Comparison of ENCODE assay signal across 1 cellular context in the genomic region with DNA sequence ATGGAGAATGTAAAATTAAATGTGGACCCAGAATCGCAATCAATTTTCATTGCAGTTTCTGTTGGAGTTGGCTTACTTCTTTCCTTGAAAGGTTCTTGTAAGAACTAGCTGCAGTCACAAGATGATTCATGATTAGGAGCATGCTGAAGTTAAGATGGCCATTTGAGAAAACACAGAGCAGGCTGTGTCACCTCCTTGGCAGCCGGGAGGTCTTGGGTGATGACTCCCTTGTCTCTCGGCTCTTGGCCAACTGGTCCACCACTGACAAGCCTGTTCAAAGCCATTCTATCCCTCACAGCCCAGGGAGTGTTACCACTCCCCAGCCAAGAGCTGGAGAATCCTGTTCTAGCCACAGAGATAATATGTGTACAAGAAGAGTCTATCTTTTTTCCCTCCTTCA.
A peak's percentile ranks its signal among the peaks of the same experiment; 100 is the strongest.
TF ChIP-seq lines count a peak whose summit lies in the region.

No MANE protein-coding gene starts in this region.

TF ChIP-seq in K562, 482 proteins besides CTCF, POLR2A, EP300 and RAD21:
- TF ChIP-seq PBX2 (CRISPR knock-in tag; IDR thresholded peaks at IDR 0.05; ENCODE audit: low read depth): no peak
- TF ChIP-seq PBX2 (tag; conservative IDR thresholded peaks at IDR 0.05; ENCODE audit: low read depth): peak; percentile 31; the same call in 1 of the 2 replicates
- TF ChIP-seq DIDO1 (tag; IDR thresholded peaks at IDR 0.05; ENCODE audit: low read depth): no peak
- no peak for TF ChIP-seq ELK3 (CRISPR knock-in tag; IDR thresholded peaks at IDR 0.05)
- no peak for TF ChIP-seq CEBPB (tag; IDR thresholded peaks at IDR 0.05)
- TF ChIP-seq RNF2 (IDR thresholded peaks at IDR 0.05): no peak
- no peak for TF ChIP-seq TFAM (CRISPR knock-in tag; conservative IDR thresholded peaks at IDR 0.05)
